28 cellular contexts compared by ENCODE assay signal in the genomic region with DNA sequence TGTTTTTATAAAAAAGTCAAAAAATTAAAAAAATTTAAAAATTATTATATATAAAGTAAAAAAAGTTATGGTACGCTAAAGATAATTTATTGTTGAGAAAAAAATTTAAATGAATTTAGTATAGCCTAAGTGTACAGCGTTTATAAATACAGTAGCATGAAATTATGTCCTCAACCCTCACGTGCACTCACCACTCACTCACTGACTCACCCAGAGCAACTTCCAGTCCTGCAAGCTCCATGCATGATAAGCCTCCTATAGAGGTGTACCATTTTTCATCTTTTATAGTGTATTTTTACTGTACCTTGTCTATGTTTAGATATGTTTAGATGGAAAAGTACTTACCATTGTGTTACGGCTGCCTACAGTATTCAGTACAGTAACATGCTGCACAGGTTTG.
"Had no signal": no experiment of that assay in that cellular context is flagged by ENCODE, and none has a peak within 500 bp of the region (broad histone marks: within the 10 kb centered on the region; RNA-seq: fewer than 3 reads in every experiment).

No MANE protein-coding gene starts in this region.

- ATAC-seq: left lung; lower lobe of right lung; naive thymus-derived CD8-positive, alpha-beta T cell; psoas muscle had no signal

- H3K27me3 Mint-ChIP-seq: activated CD4-positive, alpha-beta memory T cell treated with anti-CD3 and anti-CD28 coated beads for 36 hours; activated CD4-positive, alpha-beta T cell treated with anti-CD3 and anti-CD28 coated beads, Interleukin-2, amount 10 ng/mL, durations not matched to agents 24 days and 14 days; activated naive CD4-positive, alpha-beta T cell treated with anti-CD3 and anti-CD28 coated beads, Interleukin-2, amount 10 ng/mL, durations not matched to agents 7 days and 5 days; activated naive CD8-positive, alpha-beta T cell treated with anti-CD3 and anti-CD28 coated beads, Interleukin-2, amount 50 U/mL, for 24 hours; activated T-cell treated with anti-CD3 and anti-CD28 coated beads, Interleukin-2, amount 50 U/mL, for 24 hours; naive thymus-derived CD8-positive, alpha-beta T cell had no signal

- H3K27ac Mint-ChIP-seq: activated CD4-positive, alpha-beta memory T cell treated with anti-CD3 and anti-CD28 coated beads for 36 hours; activated CD4-positive, alpha-beta T cell treated with anti-CD3 and anti-CD28 coated beads, Interleukin-2, amount 10 ng/mL, durations not matched to agents 24 days and 14 days; activated naive CD8-positive, alpha-beta T cell treated with anti-CD3 and anti-CD28 coated beads, Interleukin-2, amount 50 U/mL, for 24 hours; activated T-cell treated with anti-CD3 and anti-CD28 coated beads, Interleukin-2, amount 50 U/mL, for 24 hours had no signal

- H3K4me1 ChIP-seq: psoas muscle had no signal

- H3K36me3 Mint-ChIP-seq: naive thymus-derived CD8-positive, alpha-beta T cell had no signal

- H3K4me3 ChIP-seq: esophagus squamous epithelium, left lung, lower lobe of right lung, psoas muscle, suprapubic skin, tibial nerve had no signal

- H3K4me3 Mint-ChIP-seq: activated CD4-positive, alpha-beta memory T cell treated with anti-CD3 and anti-CD28 coated beads for 36 hours; activated CD4-positive, alpha-beta T cell treated with anti-CD3 and anti-CD28 coated beads, Interleukin-2, amount 10 ng/mL, durations not matched to agents 24 days and 14 days; activated naive CD4-positive, alpha-beta T cell treated with anti-CD3 and anti-CD28 coated beads, Interleukin-2, amount 10 ng/mL, durations not matched to agents 7 days and 5 days; activated naive CD8-positive, alpha-beta T cell treated with anti-CD3 and anti-CD28 coated beads, Interleukin-2, amount 50 U/mL, for 24 hours; activated T-cell treated with anti-CD3 and anti-CD28 coated beads, Interleukin-2, amount 50 U/mL, for 24 hours; naive thymus-derived CD8-positive, alpha-beta T cell; neural crest cell had no signal

- H3K27me3 ChIP-seq: esophagus squamous epithelium, left lung, suprapubic skin, tibial nerve had no signal

- H3K9me3 Mint-ChIP-seq: activated CD4-positive, alpha-beta T cell treated with anti-CD3 and anti-CD28 coated beads, Interleukin-2, amount 10 ng/mL, durations not matched to agents 24 days and 14 days; activated naive CD4-positive, alpha-beta T cell treated with anti-CD3 and anti-CD28 coated beads, Interleukin-2, amount 10 ng/mL, durations not matched to agents 7 days and 5 days; activated naive CD8-positive, alpha-beta T cell treated with anti-CD3 and anti-CD28 coated beads, Interleukin-2, amount 50 U/mL, for 24 hours; activated T-cell treated with anti-CD3 and anti-CD28 coated beads, Interleukin-2, amount 50 U/mL, for 24 hours; naive thymus-derived CD8-positive, alpha-beta T cell; neural crest cell had no signal

- H3K36me3 ChIP-seq: esophagus squamous epithelium, left lung, lower lobe of right lung, suprapubic skin, tibial nerve, WERI-Rb-1 had no signal

- H3K27ac ChIP-seq: epithelial cell of prostate, esophagus squamous epithelium, left lung, lower lobe of right lung, parathyroid adenoma, psoas muscle, suprapubic skin, WERI-Rb-1 had no signal

- H3K9me3 ChIP-seq: esophagus squamous epithelium, left lung, lower lobe of right lung, psoas muscle, suprapubic skin, tibial nerve had no signal

- DNase-seq: activated CD4-positive, alpha-beta memory T cell treated with anti-CD3 and anti-CD28 coated beads for 36 hours; activated CD4-positive, alpha-beta T cell treated with anti-CD3 and anti-CD28 coated beads, Interleukin-2, amount 10 ng/mL, durations not matched to agents 24 days and 14 days; activated CD4-positive, CD25-positive, alpha-beta regulatory T cell treated with anti-CD3 and anti-CD28 coated beads, Interleukin-2, amount 50 U/mL, for 72 hours; activated CD8-positive, alpha-beta memory T cell treated with anti-CD3 and anti-CD28 coated beads, Interleukin-2, amount 50 U/mL, for 48 hours; activated gamma-delta T cell; activated naive CD4-positive, alpha-beta T cell treated with anti-CD3 and anti-CD28 coated beads, Interleukin-2, amount 10 ng/mL, durations not matched to agents 7 days and 5 days; activated naive CD8-positive, alpha-beta T cell treated with anti-CD3 and anti-CD28 coated beads, Interleukin-2, amount 50 U/mL, for 24 hours; activated T-cell treated with anti-CD3 and anti-CD28 coated beads, Interleukin-2, amount 50 U/mL, for 24 hours; amygdala; central memory CD4-positive, alpha-beta T cell; esophagus squamous epithelium; foreskin melanocyte; kidney glomerular epithelial cell; left lung; lower lobe of right lung; mesenchymal stem cell; naive thymus-derived CD8-positive, alpha-beta T cell; nucleus accumbens; psoas muscle; stimulated activated CD4-positive, alpha-beta T cell treated with anti-CD3 and anti-CD28 coated beads, Interleukin-15, amount 100 ng/mL, for 24 hours; stimulated activated CD4-positive, alpha-beta T cell treated with anti-CD3 and anti-CD28 coated beads, Interleukin-2, amount 100 ng/mL, for 24 hours; stimulated activated naive CD4-positive, alpha-beta T cell; WERI-Rb-1 had no signal
